1 cellular context compared by ENCODE assay signal in genomic region chr19:49492573-49493411, GRCh38.
TF ChIP-seq lines count a peak whose summit lies in the region.

No MANE protein-coding gene starts in this region.

TF ChIP-seq in WTC11, 78 proteins besides CTCF, POLR2A, EP300 and RAD21 (continued from another document):
- TF ChIP-seq FOXP4 (CRISPR knock-in tag; IDR thresholded peaks at IDR 0.05) (no peak), ARID4B (CRISPR knock-in tag; IDR thresholded peaks at IDR 0.05; ENCODE audit: borderline replicate concordance) (0 out of 2 replicates have a peak, but pooled peaks have one; percentile 25), NFE2L1 (CRISPR knock-in tag; IDR thresholded peaks at IDR 0.05) (peak; percentile 18; the same call in 1 of the 2 replicates), FOXK1 (CRISPR knock-in tag; IDR thresholded peaks at IDR 0.05) (no peak), MAX (CRISPR knock-in tag; IDR thresholded peaks at IDR 0.05) (no peak)
